ENCODE assay signal across 10 cellular contexts in the genomic region with DNA sequence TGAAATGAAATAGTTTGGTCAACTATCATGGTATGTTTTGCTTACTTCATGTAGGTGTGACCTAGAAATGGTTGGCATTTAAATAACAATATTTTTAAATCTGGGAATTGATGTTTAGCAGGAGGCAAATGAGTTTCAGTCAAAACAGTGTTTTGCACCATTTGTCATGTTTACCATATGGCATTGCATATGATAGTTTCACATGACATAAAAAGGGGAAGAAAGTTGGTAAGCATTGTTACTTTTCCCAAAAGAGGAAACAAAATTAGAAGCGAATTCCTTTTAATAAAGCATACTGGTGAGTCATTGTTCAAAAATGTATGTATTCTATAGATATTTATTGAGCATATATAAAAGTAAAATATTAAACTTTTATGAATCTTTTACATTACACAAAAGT. TPM values are rescaled to one million over a fixed set of nuclear protein-coding genes. Genes with fewer than 3 reads are reported as not detected.
A peak's percentile ranks its signal among the peaks of the same experiment; 100 is the strongest.
DNase-seq lines count a peak whose midpoint lies in the region; TF ChIP-seq lines count a peak whose summit lies in the region.
"Had no signal": no experiment of that assay in that cellular context is flagged by ENCODE, and none has a peak within 500 bp of the region (broad histone marks: within the 10 kb centered on the region; RNA-seq: fewer than 3 reads in every experiment).

No MANE protein-coding gene starts in this region.

- peaks cover 0 to 20% (median 12%) of the 10 kb centered on the region in 11 experiments; a peak in 9 of 22 replicates for H3K9me3 ChIP-seq in BLaER1 treated with 17β-estradiol and CSF1 and Interleukin-3, amounts not matched to agents 10 nM and 100 nM (replicated peaks in 1 of 11)
- H3K9me3 ChIP-seq in Karpas-422 (ENCODE audit: low read length) (no peaks in the 10 kb centered on the region), muscle layer of duodenum (ENCODE audit: control insufficient read depth in 1 of 2, low read length in 2 of 2) (no peaks in the 10 kb centered on the region), SJCRH30 (replicated peaks) (no peaks in the 10 kb centered on the region; the same call in 1 of the 2 replicates)

- no peaks in the 10 kb centered on the region for H3K27me3 ChIP-seq in BLaER1 treated with 17β-estradiol and CSF1 and Interleukin-3, amounts not matched to agents 10 nM and 100 nM
- H3K27me3 ChIP-seq in Karpas-422 (ENCODE audit: low read length) = no peaks in the 10 kb centered on the region
- H3K27me3 ChIP-seq in muscle layer of duodenum (ENCODE audit: low read depth, low read length) = no peaks in the 10 kb centered on the region
- H3K27me3 ChIP-seq in SJCRH30 = no peaks in the 10 kb centered on the region

- peaks cover 72% of the 10 kb centered on the region for H3K79me2 ChIP-seq in Karpas-422 (ENCODE audit: low read length)

- DNase-seq in Karpas-422 = no peak
- DNase-seq in GM03348 (ENCODE audit: low spot score) = no peak
- DNase-seq in RWPE1 (ENCODE audit: low spot score) = no peak
- no peak for DNase-seq in NCI-H1436 (lab: John Stamatoyannopoulos, UW)
- no peak for DNase-seq in SJCRH30

- peak overlapping the region; percentile 74 to 94 (median 88) for H3K4me2 ChIP-seq in BLaER1 treated with 17β-estradiol and CSF1 and Interleukin-3, amounts not matched to agents 10 nM and 100 nM
- peak overlapping the region; percentile 81 for H3K4me2 ChIP-seq in Karpas-422 (ENCODE audit: low read depth, low read length, poor library complexity, severe bottlenecking)

- POLR2A ChIA-PET in RWPE1 (lab: Yijun Ruan, JAX; ENCODE audit: low non-redundant PET) = no interaction called here

- TF ChIP-seq CTCF in RWPE1 (conservative IDR thresholded peaks at IDR 0.05; ENCODE audit: low read depth) = no peak

- H3K4me1 ChIP-seq in BLaER1 treated with 17β-estradiol and CSF1 and Interleukin-3, amounts not matched to agents 10 nM and 100 nM = peaks cover 32 to 60% (median 46%) of the 10 kb centered on the region in 10 experiments
- H3K4me1 ChIP-seq in Karpas-422 (ENCODE audit: low read length) = peaks cover 40% of the 10 kb centered on the region
- peaks cover 9 to 32% of the 10 kb centered on the region in 2 donors for H3K4me1 ChIP-seq in muscle layer of duodenum (ENCODE audit: control insufficient read depth in 1 of 2, insufficient read depth in 2 of 2, low read length in 2 of 2)
- peaks cover 4% of the 10 kb centered on the region; the same call in 1 of the 2 replicates for H3K4me1 ChIP-seq in SJCRH30

- H3K36me3 ChIP-seq in BLaER1 treated with 17β-estradiol and CSF1 and Interleukin-3, amounts not matched to agents 10 nM and 100 nM = peaks cover 0 to 21% (median 12%) of the 10 kb centered on the region in 11 experiments; a peak in 11 of 22 replicates
- peaks cover 16% of the 10 kb centered on the region for H3K36me3 ChIP-seq in Karpas-422 (ENCODE audit: insufficient read depth, low read length)
- peaks cover 0 to 5% of the 10 kb centered on the region in 2 donors for H3K36me3 ChIP-seq in muscle layer of duodenum (ENCODE audit: control insufficient read depth in 1 of 2, insufficient read depth in 2 of 2, low read length in 2 of 2)
- H3K36me3 ChIP-seq in SJCRH30 = no peaks in the 10 kb centered on the region

- peak overlapping the region in 7 of 11 experiments; percentile 85 to 98 (median 95); a peak in 13 of 22 replicates for H3K9ac ChIP-seq in BLaER1 treated with 17β-estradiol and CSF1 and Interleukin-3, amounts not matched to agents 10 nM and 100 nM
- peak overlapping the region; percentile 82 for H3K9ac ChIP-seq in Karpas-422 (ENCODE audit: low read length)

- no peaks in the 10 kb centered on the region for H3K9me2 ChIP-seq in Karpas-422 (replicated peaks; ENCODE audit: insufficient read depth, low read length)

- peaks cover 0 to 33% (median 0%) of the 10 kb centered on the region in 11 experiments; a peak in 6 of 22 replicates for H4K20me1 ChIP-seq in BLaER1 treated with 17β-estradiol and CSF1 and Interleukin-3, amounts not matched to agents 10 nM and 100 nM
- H4K20me1 ChIP-seq in Karpas-422 (ENCODE audit: insufficient read depth, low read depth, low read length) = 0 out of 2 replicates have a peak, but pooled peaks cover 7% of the 10 kb centered on the region

- H3K27ac ChIP-seq in BLaER1 treated with 17β-estradiol and CSF1 and Interleukin-3, amounts not matched to agents 10 nM and 100 nM = peak overlapping the region in 10 of 11 experiments; percentile 23 to 99 (median 94); a peak in 19 of 22 replicates
- H3K27ac ChIP-seq in Karpas-422 (ENCODE audit: low read length) (peak overlapping the region; percentile 16; the same call in 1 of the 2 replicates), angular gyrus (ENCODE audit: low read depth, low read length) (peak overlapping the region; percentile 98), muscle layer of duodenum (ENCODE audit: low read length) (peak overlapping the region; percentile 97), RWPE1 (no peak overlapping the region), SJCRH30 (no peak overlapping the region)

- CTCF ChIA-PET in RWPE1 (lab: Yijun Ruan, JAX) = interaction anchor here (0.6 kb wide), 2 partner anchors 65 to 1699 kb away, joined by 4 read pairs; no protein-coding TSS in a partner anchor

- H3K4me3 ChIP-seq in BLaER1 treated with 17β-estradiol and CSF1 and Interleukin-3, amounts not matched to agents 10 nM and 100 nM = peak overlapping the region in 8 of 10 experiments; percentile 77 to 96 (median 84); a peak in 15 of 20 replicates
- H3K4me3 ChIP-seq in Karpas-422 (ENCODE audit: low read length) = peak overlapping the region; percentile 73
- peak overlapping the region in 1 of 2 donors; percentile 95 for H3K4me3 ChIP-seq in muscle layer of duodenum (ENCODE audit: low read depth in 1 of 2, low read length in 2 of 2)
- H3K4me3 ChIP-seq in SJCRH30 = no peak overlapping the region
- H3K4me3 ChIP-seq: lung had no signal

- no peak overlapping the region for H2AFZ ChIP-seq in Karpas-422 (ENCODE audit: low read length)

RNA-seq across cellular contexts. Expression of gene RNF13, which starts 2.3 kb away (rescaled TPM):
- total RNA-seq in Karpas-422 (2014; rRNA removed; shearing (Covaris generic); ENCODE audit: low replicate concordance) = 58.4 and 161 TPM in 2 replicates
- 22.6 and 24.1 TPM in 2 replicates for total RNA-seq in SJCRH30 (2014; rRNA removed; shearing (Covaris generic))

RNA-seq across cellular contexts. Expression of gene ANKUB1, which starts 23.0 kb away (rescaled TPM):
- total RNA-seq in Karpas-422 (2014; rRNA removed; shearing (Covaris generic); ENCODE audit: low replicate concordance) = not detected in 2 replicates
- total RNA-seq in SJCRH30 (2014; rRNA removed; shearing (Covaris generic)) = not detected in 2 replicates
- total RNA-seq: Daoy had no signal

Comparison
In these comparisons a context has a peak if more than half of its experiments do, and no peak if none do; other contexts are left out.
1. H3K27ac ChIP-seq: peak in BLaER1 treated with 17β-estradiol and CSF1 and Interleukin-3, amounts not matched to agents 10 nM and 100 nM (10 of 11), Karpas-422 (single experiment), angular gyrus (single experiment) and muscle layer of duodenum (single experiment); none in RWPE1 (single experiment) and SJCRH30 (single experiment).